26 cellular contexts compared by ENCODE assay signal in the genomic region with DNA sequence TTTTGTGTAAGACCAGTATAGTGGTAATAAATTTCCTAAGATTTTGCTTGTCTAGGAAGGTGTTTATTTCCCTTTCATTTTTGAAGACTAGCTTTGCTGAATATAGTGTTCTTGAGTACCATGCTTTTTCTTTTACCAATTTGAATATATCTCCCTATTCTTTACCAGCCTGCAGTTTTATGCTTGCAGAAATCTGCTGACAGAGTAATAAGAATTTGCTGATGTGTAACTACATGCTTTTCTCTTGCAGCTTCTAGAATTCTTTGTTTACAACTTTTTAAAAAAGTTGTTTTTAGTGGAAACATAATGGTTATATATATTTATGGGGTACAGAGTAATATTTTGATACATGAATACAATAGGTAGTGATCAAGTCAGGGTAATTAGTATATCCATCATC.
"Had no signal": no experiment of that assay in that cellular context is flagged by ENCODE, and none has a peak within 500 bp of the region (broad histone marks: within the 10 kb centered on the region; RNA-seq: fewer than 3 reads in every experiment).

No MANE protein-coding gene starts in this region.

- H3K4me1 ChIP-seq: stomach, suprapubic skin, testis, thyroid gland, tibial artery, tibial nerve, transverse colon, upper lobe of left lung, upper lobe of right lung, uterus, vagina had no signal

- ATAC-seq: stimulated activated effector memory CD8-positive, alpha-beta T cell treated with anti-CD3 and anti-CD28 coated beads, Interleukin-12 subunit alpha, Interleukin-12 subunit beta, amount 100 ng/mL, for 72 hours; stimulated activated memory B cell treated with anti-CD40 and anti-IgM and Interleukin-4, amounts not matched to agents 10 μg/mL and 1 μg/mL and 100 μg/mL, for 72 hours; stimulated activated naive B cell treated with anti-CD40 and anti-IgM and Interleukin-4, amounts not matched to agents 10 μg/mL and 1 μg/mL and 100 μg/mL, for 72 hours; stimulated activated naive CD8-positive, alpha-beta T cell treated with anti-CD3 and anti-CD28 coated beads, Interleukin-15, amount 100 ng/mL, for 72 hours; stimulated activated naive CD8-positive, alpha-beta T cell treated with anti-CD3 and anti-CD28 coated beads, Interleukin-15, Interleukin-2, amounts not matched to agents 100 U/mL and 50 U/mL, for 24 hours; upper lobe of right lung had no signal

- H3K27ac ChIP-seq: stomach, suprapubic skin, testis, thoracic aorta, thyroid gland, tibial artery, tibial nerve, transverse colon, upper lobe of left lung, upper lobe of right lung, uterus, vagina had no signal

- H3K27me3 ChIP-seq: stomach, suprapubic skin, testis, thyroid gland, tibial artery, tibial nerve, transverse colon, upper lobe of left lung, upper lobe of right lung, uterus, vagina had no signal

- DNase-seq: stimulated activated CD4-positive, alpha-beta T cell treated with anti-CD3 and anti-CD28 coated beads, Interleukin-2, amount 100 ng/mL, for 48 hours; stimulated activated CD4-positive, alpha-beta T cell treated with anti-CD3 and anti-CD28 coated beads, Interleukin-4, amount 100 ng/mL, for 1 hour; stimulated activated CD4-positive, alpha-beta T cell treated with anti-CD3 and anti-CD28 coated beads, Interleukin-4, amount 100 ng/mL, for 24 hours; stimulated activated CD4-positive, alpha-beta T cell treated with anti-CD3 and anti-CD28 coated beads, Interleukin-4, amount 100 ng/mL, for 4 hours; stimulated activated CD8-positive, alpha-beta memory T cell treated with anti-CD3 and anti-CD28 coated beads, Interleukin-4, amount 100 ng/mL, for 48 hours; stimulated activated naive B cell treated with anti-CD40 and anti-IgM and Interleukin-4, amounts not matched to agents 10 μg/mL and 1 μg/mL and 100 μg/mL, for 72 hours; stimulated activated naive CD4-positive, alpha-beta T cell; stimulated activated naive CD4-positive, alpha-beta T cell treated with Interleukin-2 at 50 U/mL for 16 hours; stimulated activated naive CD8-positive, alpha-beta T cell treated with anti-CD3 and anti-CD28 coated beads, Interleukin-15, amount 100 ng/mL, for 72 hours; stimulated activated naive CD8-positive, alpha-beta T cell treated with anti-CD3 and anti-CD28 coated beads, Interleukin-15, Interleukin-2, amounts not matched to agents 100 U/mL and 50 U/mL, for 24 hours; stomach; substantia nigra; testis; thyroid gland; tibial artery; transverse colon; trophoblast cell; upper lobe of left lung; upper lobe of right lung; uterus had no signal

- H3K9me3 ChIP-seq: stomach, suprapubic skin, testis, thoracic aorta, thyroid gland, tibial artery, tibial nerve, transverse colon, upper lobe of left lung, upper lobe of right lung, uterus, vagina had no signal

- H3K4me3 ChIP-seq: stomach, suprapubic skin, testis, thoracic aorta, thyroid gland, tibial artery, tibial nerve, transverse colon, upper lobe of left lung, upper lobe of right lung, uterus, vagina had no signal

- H3K36me3 ChIP-seq: stomach, suprapubic skin, thoracic aorta, thyroid gland, tibial artery, tibial nerve, transverse colon, upper lobe of left lung, upper lobe of right lung, uterus, vagina had no signal
